ENCODE assay signal across 3 cellular contexts in the genomic region with DNA sequence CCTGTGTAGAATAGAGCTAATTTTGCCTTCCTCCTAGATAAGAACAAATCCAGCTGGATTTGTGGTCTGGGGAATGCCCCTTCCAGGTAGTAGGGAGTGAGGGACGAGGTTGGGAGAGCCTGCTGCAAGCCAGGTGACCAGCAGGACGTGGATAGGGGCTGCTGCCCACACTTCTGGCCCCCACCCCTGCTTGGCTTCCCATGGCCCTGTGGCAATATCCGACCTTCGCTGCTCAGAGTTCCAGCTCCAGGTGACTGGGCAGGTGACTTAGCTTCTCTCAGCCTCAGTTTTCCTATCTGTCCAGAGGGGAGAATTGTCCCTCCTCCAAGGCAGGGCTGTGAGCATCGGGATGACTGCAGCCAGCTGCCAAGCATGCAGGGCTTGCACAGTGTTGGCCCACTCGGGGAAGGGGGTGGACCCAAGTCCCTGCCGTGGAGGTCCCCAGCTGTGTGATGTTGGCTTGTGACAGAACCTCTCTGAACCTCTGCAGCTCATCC. TPM values are rescaled to one million over a fixed set of nuclear protein-coding genes. Genes with fewer than 3 reads are reported as not detected.
"Had no signal": no experiment of that assay in that cellular context is flagged by ENCODE, and none has a peak within 500 bp of the region (broad histone marks: within the 10 kb centered on the region; RNA-seq: fewer than 3 reads in every experiment).

No MANE protein-coding gene starts in this region.

RNA-seq across cellular contexts. Expression of a gene that starts 29.8 kb away (rescaled TPM):
- total RNA-seq: mammary epithelial cell; naive thymus-derived CD8-positive, alpha-beta T cell had no signal
- polyA plus RNA-seq: immature natural killer cell had no signal
